In the genomic region with DNA sequence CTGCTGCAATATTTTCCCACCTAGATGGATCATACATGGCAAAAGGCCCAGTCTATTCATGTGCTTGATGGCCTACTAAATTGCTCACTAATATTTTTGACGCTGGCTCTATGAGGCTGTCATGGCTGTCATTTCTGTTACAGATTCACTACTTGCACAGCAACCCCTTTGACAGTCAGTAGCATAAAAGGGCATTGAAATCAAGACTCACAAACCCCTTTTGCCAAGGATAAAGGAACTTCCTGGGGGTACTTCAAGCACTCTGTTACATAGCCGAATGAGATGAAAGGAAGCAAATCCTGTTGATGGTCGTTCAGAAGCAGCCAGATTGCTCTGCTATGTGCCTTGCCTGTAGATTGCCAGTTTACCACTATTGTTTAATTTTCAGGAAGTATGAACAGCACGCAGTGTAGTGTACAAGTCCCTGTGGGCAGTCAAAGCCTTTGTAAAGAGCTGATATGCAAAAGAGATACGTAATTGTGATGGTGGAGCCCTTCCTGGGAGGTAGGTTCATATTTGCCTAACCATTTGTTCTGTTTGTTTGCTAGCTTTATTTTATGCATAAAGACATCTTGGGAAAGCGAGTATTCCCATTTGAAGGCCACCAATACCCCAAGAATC, we compare ENCODE assay signal across 29 cellular contexts.
A peak's percentile ranks its signal among the peaks of the same experiment; 100 is the strongest.
DNase-seq lines count a peak whose midpoint lies in the region; ATAC-seq and TF ChIP-seq lines count a peak whose summit lies in the region.
"Had no signal": no experiment of that assay in that cellular context is flagged by ENCODE, and none has a peak within 500 bp of the region (broad histone marks: within the 10 kb centered on the region; RNA-seq: fewer than 3 reads in every experiment).

No MANE protein-coding gene starts in this region.

- H3K27me3 Mint-ChIP-seq in neural crest cell (ENCODE audit: low read depth): no peaks in the 10 kb centered on the region
- no peaks in the 10 kb centered on the region for H3K27me3 Mint-ChIP-seq in nephron progenitor cell (ENCODE audit: low read depth, poor library complexity)
- H3K27me3 Mint-ChIP-seq: stimulated activated naive CD8-positive, alpha-beta T cell treated with anti-CD3 and anti-CD28 coated beads, Interleukin-15, Interleukin-2, amounts not matched to agents 100 ng/mL and 50 ng/mL, for 24 hours had no signal

- DNase-seq in NCI-H526 treated with DMSO at 0.1 percent for 48 hours (lab: John Stamatoyannopoulos, UW) (peak; percentile 91), neural crest cell (ENCODE audit: low read depth, low spot score) (no peak), nephron progenitor cell (no peak), NCI-H226 (no peak)
- no peak for DNase-seq in activated CD4-positive, alpha-beta T cell treated with anti-CD3 and anti-CD28 coated beads, Interleukin-2, amount 50 U/mL, for 48 hours
- DNase-seq: activated CD4-positive, alpha-beta T cell treated with anti-CD3 and anti-CD28 coated beads for 4 hours; activated CD8-positive, alpha-beta memory T cell treated with anti-CD3 and anti-CD28 coated beads for 24 hours; activated naive CD4-positive, alpha-beta T cell treated with anti-CD3 and anti-CD28 coated beads, Interleukin-2, amount 50 U/mL, for 16 hours; activated T-cell treated with anti-CD3 and anti-CD28 coated beads for 4 hours; brain microvascular endothelial cell; CD8-positive, alpha-beta T cell; cerebellar nuclear complex; dermis blood vessel endothelial cell; foreskin fibroblast; head of caudate nucleus; kidney; NCI-H1105; NCI-H187; NCI-H774; occipital lobe; psoas muscle; SIG-M5; stimulated activated CD8-positive, alpha-beta memory T cell treated with anti-CD3 and anti-CD28 coated beads, Interleukin-4, amount 100 ng/mL, for 48 hours had no signal

- H3K36me3 Mint-ChIP-seq in neural crest cell (ENCODE audit: low read depth) (no peaks in the 10 kb centered on the region), nephron progenitor cell (ENCODE audit: low read depth) (no peaks in the 10 kb centered on the region)
- H3K36me3 Mint-ChIP-seq: CD8-positive, alpha-beta T cell had no signal

- H3K4me1 Mint-ChIP-seq in neural crest cell (peaks cover 14% of the 10 kb centered on the region), nephron progenitor cell (no peaks in the 10 kb centered on the region)

- H3K9me3 Mint-ChIP-seq in neural crest cell (peaks cover 3% of the 10 kb centered on the region), nephron progenitor cell (no peaks in the 10 kb centered on the region)
- H3K9me3 Mint-ChIP-seq: activated T-helper 2 cell treated with anti-CD3 and anti-CD28 coated beads, Interferon-gamma antibody, Interleukin-2, Interleukin-4, amounts not matched to agents 10 μg/mL and 5 μg/mL and 100 μg/mL, durations not matched to agents 14 hours and 24 hours and 36 hours; CD8-positive, alpha-beta T cell had no signal

- ATAC-seq in GM18520 (IDR thresholded peaks at IDR 0.05; ENCODE audit: unreplicated experiment) (peak; percentile 57), HG02981 (IDR thresholded peaks at IDR 0.05; ENCODE audit: unreplicated experiment) (peak; percentile 39)
- ATAC-seq: CD8-positive, alpha-beta T cell; esophagus mucosa; psoas muscle; sciatic nerve had no signal

- H3K27ac Mint-ChIP-seq in neural crest cell (ENCODE audit: unreplicated experiment) (peak overlapping the region; percentile 78), nephron progenitor cell (no peak overlapping the region)
- H3K27ac Mint-ChIP-seq: activated T-helper 2 cell treated with anti-CD3 and anti-CD28 coated beads, Interferon-gamma antibody, Interleukin-2, Interleukin-4, amounts not matched to agents 10 μg/mL and 5 μg/mL and 100 μg/mL, durations not matched to agents 14 hours and 24 hours and 36 hours; CD8-positive, alpha-beta T cell; stimulated activated naive CD8-positive, alpha-beta T cell treated with anti-CD3 and anti-CD28 coated beads, Interleukin-15, Interleukin-2, amounts not matched to agents 100 ng/mL and 50 ng/mL, for 24 hours had no signal

- no peak overlapping the region for H3K4me3 Mint-ChIP-seq in neural crest cell
- no peak overlapping the region for H3K4me3 Mint-ChIP-seq in nephron progenitor cell
- H3K4me3 Mint-ChIP-seq: CD8-positive, alpha-beta T cell; stimulated activated naive CD8-positive, alpha-beta T cell treated with anti-CD3 and anti-CD28 coated beads, Interleukin-15, Interleukin-2, amounts not matched to agents 100 ng/mL and 50 ng/mL, for 24 hours had no signal

- TF ChIP-seq CTCF in neural crest cell (conservative IDR thresholded peaks at IDR 0.05) (no peak), nephron progenitor cell (IDR thresholded peaks at IDR 0.05) (no peak)
